In genomic region chr6:36888654-36889481, GRCh38 we compare ENCODE assay signal across 1 cellular context.
TF ChIP-seq lines count a peak whose summit lies in the region.

No MANE protein-coding gene starts in this region.

TF ChIP-seq in K562, 482 proteins besides CTCF, POLR2A, EP300 and RAD21 (continued from another document and continues in another):
- TF ChIP-seq, protein P1, sequence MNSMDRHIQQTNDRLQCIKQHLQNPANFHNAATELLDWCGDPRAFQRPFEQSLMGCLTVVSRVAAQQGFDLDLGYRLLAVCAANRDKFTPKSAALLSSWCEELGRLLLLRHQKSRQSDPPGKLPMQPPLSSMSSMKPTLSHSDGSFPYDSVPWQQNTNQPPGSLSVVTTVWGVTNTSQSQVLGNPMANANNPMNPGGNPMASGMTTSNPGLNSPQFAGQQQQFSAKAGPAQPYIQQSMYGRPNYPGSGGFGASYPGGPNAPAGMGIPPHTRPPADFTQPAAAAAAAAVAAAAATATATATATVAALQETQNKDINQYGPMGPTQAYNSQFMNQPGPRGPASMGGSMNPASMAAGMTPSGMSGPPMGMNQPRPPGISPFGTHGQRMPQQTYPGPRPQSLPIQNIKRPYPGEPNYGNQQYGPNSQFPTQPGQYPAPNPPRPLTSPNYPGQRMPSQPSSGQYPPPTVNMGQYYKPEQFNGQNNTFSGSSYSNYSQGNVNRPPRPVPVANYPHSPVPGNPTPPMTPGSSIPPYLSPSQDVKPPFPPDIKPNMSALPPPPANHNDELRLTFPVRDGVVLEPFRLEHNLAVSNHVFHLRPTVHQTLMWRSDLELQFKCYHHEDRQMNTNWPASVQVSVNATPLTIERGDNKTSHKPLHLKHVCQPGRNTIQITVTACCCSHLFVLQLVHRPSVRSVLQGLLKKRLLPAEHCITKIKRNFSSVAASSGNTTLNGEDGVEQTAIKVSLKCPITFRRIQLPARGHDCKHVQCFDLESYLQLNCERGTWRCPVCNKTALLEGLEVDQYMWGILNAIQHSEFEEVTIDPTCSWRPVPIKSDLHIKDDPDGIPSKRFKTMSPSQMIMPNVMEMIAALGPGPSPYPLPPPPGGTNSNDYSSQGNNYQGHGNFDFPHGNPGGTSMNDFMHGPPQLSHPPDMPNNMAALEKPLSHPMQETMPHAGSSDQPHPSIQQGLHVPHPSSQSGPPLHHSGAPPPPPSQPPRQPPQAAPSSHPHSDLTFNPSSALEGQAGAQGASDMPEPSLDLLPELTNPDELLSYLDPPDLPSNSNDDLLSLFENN (IDR thresholded peaks at IDR 0.05; ENCODE audit: low read depth in 2 of 2, low read length in 2 of 2) = peak in 1 of 2 experiments; percentile 47; a peak in 1 of 4 replicates
- TF ChIP-seq RB1 (IDR thresholded peaks at IDR 0.05; ENCODE audit: low read depth) = no peak
- peak; percentile 61 for TF ChIP-seq TAF9B (IDR thresholded peaks at IDR 0.05; ENCODE audit: partially characterized antibody)
- no peak for TF ChIP-seq ELF2 (CRISPR knock-in tag; IDR thresholded peaks at IDR 0.05)
- no peak for TF ChIP-seq ZNF41 (CRISPR knock-in tag; conservative IDR thresholded peaks at IDR 0.05)
- no peak for TF ChIP-seq ZNF644 (tag; IDR thresholded peaks at IDR 0.05; ENCODE audit: low read depth)
- no peak for TF ChIP-seq ATF6 (CRISPR knock-in tag; IDR thresholded peaks at IDR 0.05)
- TF ChIP-seq RNF2 (IDR thresholded peaks at IDR 0.05) = 0 out of 2 replicates have a peak, but pooled peaks have one; percentile 45
- no peak for TF ChIP-seq ETS1 (conservative IDR thresholded peaks at IDR 0.05; ENCODE audit: control insufficient read depth, low read depth, low read length)
- TF ChIP-seq, protein P2, sequence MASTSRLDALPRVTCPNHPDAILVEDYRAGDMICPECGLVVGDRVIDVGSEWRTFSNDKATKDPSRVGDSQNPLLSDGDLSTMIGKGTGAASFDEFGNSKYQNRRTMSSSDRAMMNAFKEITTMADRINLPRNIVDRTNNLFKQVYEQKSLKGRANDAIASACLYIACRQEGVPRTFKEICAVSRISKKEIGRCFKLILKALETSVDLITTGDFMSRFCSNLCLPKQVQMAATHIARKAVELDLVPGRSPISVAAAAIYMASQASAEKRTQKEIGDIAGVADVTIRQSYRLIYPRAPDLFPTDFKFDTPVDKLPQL (IDR thresholded peaks at IDR 0.05; ENCODE audit: extremely low read depth, insufficient read length) = no peak
- no peak for TF ChIP-seq SP2 (IDR thresholded peaks at IDR 0.05; ENCODE audit: extremely low read depth, low read depth, low read length, poor library complexity, severe bottlenecking)
- peak; percentile 71 for TF ChIP-seq MYBL2 (IDR thresholded peaks at IDR 0.05; ENCODE audit: low read depth)
- TF ChIP-seq MYBL2 (CRISPR knock-in tag; IDR thresholded peaks at IDR 0.05; ENCODE audit: borderline replicate concordance) = no peak
- no peak for TF ChIP-seq BRF1 (IDR thresholded peaks at IDR 0.05; ENCODE audit: borderline replicate concordance, extremely low read depth, insufficient read length)
- TF ChIP-seq EP400 (IDR thresholded peaks at IDR 0.05) = peak; percentile 65
- TF ChIP-seq ZNF507 (tag; conservative IDR thresholded peaks at IDR 0.05) = no peak
- TF ChIP-seq, protein P3, sequence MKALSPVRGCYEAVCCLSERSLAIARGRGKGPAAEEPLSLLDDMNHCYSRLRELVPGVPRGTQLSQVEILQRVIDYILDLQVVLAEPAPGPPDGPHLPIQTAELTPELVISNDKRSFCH (CRISPR knock-in tag; IDR thresholded peaks at IDR 0.05) = peak; percentile 56; the same call in 1 of the 2 replicates
- TF ChIP-seq, protein P3 (tag; IDR thresholded peaks at IDR 0.05) = peak; percentile 49; the same call in 1 of the 2 replicates
- TF ChIP-seq SETDB1 (IDR thresholded peaks at IDR 0.05; ENCODE audit: low read length) = no peak
- peak; percentile 35; the same call in 1 of the 2 replicates for TF ChIP-seq HCFC1 (IDR thresholded peaks at IDR 0.05; ENCODE audit: low read depth, low read length)
- TF ChIP-seq CHD1 (IDR thresholded peaks at IDR 0.05; ENCODE audit: low read length) = no peak
- peak; percentile 42; the same call in 1 of the 2 replicates for TF ChIP-seq SMAD4 (CRISPR knock-in tag; conservative IDR thresholded peaks at IDR 0.05)
- peak in 1 of 2 experiments; percentile 76; a peak in 2 of 4 replicates for TF ChIP-seq TBL1XR1 (IDR thresholded peaks at IDR 0.05; ENCODE audit: low read length in 2 of 2)
- no peak for TF ChIP-seq ZNF717 (CRISPR knock-in tag; IDR thresholded peaks at IDR 0.05)
- no peak for TF ChIP-seq PHB (CRISPR knock-in tag; IDR thresholded peaks at IDR 0.05)
- no peak for TF ChIP-seq LCOR (CRISPR knock-in tag; IDR thresholded peaks at IDR 0.05)
- TF ChIP-seq JUND (IDR thresholded peaks at IDR 0.05; ENCODE audit: borderline replicate concordance, low read depth, low read length) = peak; percentile 52; the same call in 1 of the 2 replicates
- TF ChIP-seq JUND (tag; IDR thresholded peaks at IDR 0.05; ENCODE audit: borderline replicate concordance, low read depth, low read length) = peak; percentile 47; the same call in 1 of the 3 replicates
- TF ChIP-seq NUFIP1 (IDR thresholded peaks at IDR 0.05; ENCODE audit: partially characterized antibody) = peak; percentile 4
- TF ChIP-seq ZNF316 (IDR thresholded peaks at IDR 0.05) = peak; percentile 14; the same call in 1 of the 2 replicates
- no peak for TF ChIP-seq ZNF764 (CRISPR knock-in tag; IDR thresholded peaks at IDR 0.05; ENCODE audit: low read depth)
- no peak for TF ChIP-seq RBM39 (optimal IDR thresholded peaks at IDR 0.05; ENCODE audit: low read depth, low read length)
- 0 out of 2 replicates have a peak, but pooled peaks have one; percentile 57 for TF ChIP-seq CTBP1 (IDR thresholded peaks at IDR 0.05; ENCODE audit: borderline replicate concordance)
- no peak for TF ChIP-seq E2F1 (CRISPR knock-in tag; IDR thresholded peaks at IDR 0.05)
- TF ChIP-seq ZNF253 (CRISPR knock-in tag; conservative IDR thresholded peaks at IDR 0.05) = no peak
- peak; percentile 85 for TF ChIP-seq ESRRA (IDR thresholded peaks at IDR 0.05; ENCODE audit: borderline replicate concordance, low read depth)
- no peak for TF ChIP-seq ZBTB17 (CRISPR knock-in tag; IDR thresholded peaks at IDR 0.05)
- peak; percentile 70 for TF ChIP-seq ARHGAP35 (IDR thresholded peaks at IDR 0.05; ENCODE audit: partially characterized antibody)
- no peak for TF ChIP-seq SMAD2 (IDR thresholded peaks at IDR 0.05; ENCODE audit: low read depth, low read length)
- TF ChIP-seq, protein P4, sequence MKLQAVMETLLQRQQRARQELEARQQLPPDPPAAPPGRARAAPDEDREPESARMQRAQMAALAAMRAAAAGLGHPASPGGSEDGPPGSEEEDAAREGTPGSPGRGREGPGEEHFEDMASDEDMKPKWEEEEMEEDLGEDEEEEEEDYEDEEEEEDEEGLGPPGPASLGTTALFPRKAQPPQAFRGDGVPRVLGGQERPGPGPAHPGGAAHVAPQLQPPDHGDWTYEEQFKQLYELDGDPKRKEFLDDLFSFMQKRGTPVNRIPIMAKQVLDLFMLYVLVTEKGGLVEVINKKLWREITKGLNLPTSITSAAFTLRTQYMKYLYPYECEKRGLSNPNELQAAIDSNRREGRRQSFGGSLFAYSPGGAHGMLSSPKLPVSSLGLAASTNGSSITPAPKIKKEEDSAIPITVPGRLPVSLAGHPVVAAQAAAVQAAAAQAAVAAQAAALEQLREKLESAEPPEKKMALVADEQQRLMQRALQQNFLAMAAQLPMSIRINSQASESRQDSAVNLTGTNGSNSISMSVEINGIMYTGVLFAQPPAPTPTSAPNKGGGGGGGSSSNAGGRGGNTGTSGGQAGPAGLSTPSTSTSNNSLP (IDR thresholded peaks at IDR 0.05; ENCODE audit: borderline replicate concordance, low read depth, low read length) = peak; percentile 30; the same call in 1 of the 2 replicates
- TF ChIP-seq, protein P5, sequence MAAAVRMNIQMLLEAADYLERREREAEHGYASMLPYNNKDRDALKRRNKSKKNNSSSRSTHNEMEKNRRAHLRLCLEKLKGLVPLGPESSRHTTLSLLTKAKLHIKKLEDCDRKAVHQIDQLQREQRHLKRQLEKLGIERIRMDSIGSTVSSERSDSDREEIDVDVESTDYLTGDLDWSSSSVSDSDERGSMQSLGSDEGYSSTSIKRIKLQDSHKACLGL (CRISPR knock-in tag; IDR thresholded peaks at IDR 0.05; ENCODE audit: borderline replicate concordance, poor library complexity, severe bottlenecking) = no peak
- peak; percentile 29 for TF ChIP-seq MEIS2 (IDR thresholded peaks at IDR 0.05; ENCODE audit: partially characterized antibody)
- no peak for TF ChIP-seq HMG20B (CRISPR knock-in tag; IDR thresholded peaks at IDR 0.05)
- no peak for TF ChIP-seq ZNF140 (CRISPR knock-in tag; IDR thresholded peaks at IDR 0.05)
- TF ChIP-seq SMARCE1 (IDR thresholded peaks at IDR 0.05) = peak; percentile 84
- no peak for TF ChIP-seq ZNF354B (CRISPR knock-in tag; IDR thresholded peaks at IDR 0.05)
- TF ChIP-seq ZBTB2 (IDR thresholded peaks at IDR 0.05) = no peak; the same call in none of the 2 replicates
- no peak for TF ChIP-seq FOXA3 (CRISPR knock-in tag; conservative IDR thresholded peaks at IDR 0.05 in 1 of 2, IDR thresholded peaks at IDR 0.05 in 1 of 2)
- no peak for TF ChIP-seq U2AF1 (optimal IDR thresholded peaks at IDR 0.05; ENCODE audit: low read depth, low read length)
- TF ChIP-seq ZNF395 (CRISPR knock-in tag; IDR thresholded peaks at IDR 0.05) = no peak; the same call in 1 of the 2 replicates
- peak; percentile 81 for TF ChIP-seq GATA2 (CRISPR knock-in tag; IDR thresholded peaks at IDR 0.05)
- no peak for TF ChIP-seq GABPA (tag; conservative IDR thresholded peaks at IDR 0.05; ENCODE audit: low read depth)
- TF ChIP-seq NCOR1 (IDR thresholded peaks at IDR 0.05) = peak; percentile 89
- TF ChIP-seq RAD51 (IDR thresholded peaks at IDR 0.05; ENCODE audit: borderline replicate concordance, low read depth) = no peak
- TF ChIP-seq C11orf30 (IDR thresholded peaks at IDR 0.05; ENCODE audit: low read depth) = no peak
- TF ChIP-seq GTF2E2 (tag; IDR thresholded peaks at IDR 0.05) = no peak
- TF ChIP-seq SOX6 (IDR thresholded peaks at IDR 0.05) = peak; percentile 82
- no peak for TF ChIP-seq ZFP36 (IDR thresholded peaks at IDR 0.05; ENCODE audit: low read depth, low read length, partially characterized antibody)
- TF ChIP-seq NFIX (CRISPR knock-in tag; IDR thresholded peaks at IDR 0.05; ENCODE audit: low read depth) = no peak
- peak; percentile 75; the same call in 1 of the 2 replicates for TF ChIP-seq CC2D1A (IDR thresholded peaks at IDR 0.05)
